In genomic region chr1:180154325-180155201, GRCh38 we compare ENCODE assay signal across 8 cellular contexts. TPM values are rescaled to one million over a fixed set of nuclear protein-coding genes. Genes with fewer than 3 reads are reported as not detected.
DNase-seq lines count a peak whose midpoint lies in the region; ATAC-seq and TF ChIP-seq lines count a peak whose summit lies in the region.

Gene QSOX1, plus strand, starts transcription at chr1:180154869. Its CDS starts 39 bp downstream, at chr1:180154908.

- peak within 1 kb of the TSS; percentile 86 for H3K9ac ChIP-seq in HUES64 (ENCODE audit: low read depth, low read length)

- H3K36me3 ChIP-seq in HUES64 (ENCODE audit: insufficient read depth, low read length) (no peaks in the 10 kb centered on the region), mucosa of descending colon (ENCODE audit: low read depth) (no peaks in the 10 kb centered on the region)

- H3K27me3 ChIP-seq in HUES64 (ENCODE audit: insufficient read depth, low read length), result peaks cover 39% of the 10 kb centered on the region

- DNase-seq in DMS 273 (lab: John Stamatoyannopoulos, UW; ENCODE audit: unreplicated experiment) (peak; percentile 95), OCI-M1 (lab: John Stamatoyannopoulos, UW) (peak; percentile 92), activated T-cell treated with anti-CD3 and anti-CD28 coated beads for 4 hours (peak; percentile 78), epithelial cell of esophagus (ENCODE audit: low read depth) (peak; percentile 92), mucosa of descending colon (peak; percentile 91 to 95 (median 94))
- DNase-seq in stimulated activated CD8-positive, alpha-beta memory T cell treated with anti-CD3 and anti-CD28 coated beads, Interleukin-4, amount 100 ng/mL, for 24 hours (ENCODE audit: low read depth), result peak; percentile 77

- H3K27ac ChIP-seq in HUES64 (ENCODE audit: low read depth, low read length), result peak within 1 kb of the TSS; percentile 80

- intact Hi-C loops in mucosa of descending colon (cut with DNase I, micrococcal nuclease), result no loop called here

- peak; percentile 87 for ATAC-seq in GM21447 (IDR thresholded peaks at IDR 0.05; ENCODE audit: unreplicated experiment)
- ATAC-seq in mucosa of descending colon, result peak; percentile 89

- under 1% methylated on average over 104 of the region's 104 CpGs for WGBS in HUES64

- H3K4me3 ChIP-seq in HUES64 (ENCODE audit: low read length) (peak within 1 kb of the TSS; percentile 98), epithelial cell of esophagus (ENCODE audit: low read length) (peak within 1 kb of the TSS; percentile 76), mucosa of descending colon (peak within 1 kb of the TSS; percentile 69)

- H3K4me1 ChIP-seq in HUES64 (ENCODE audit: insufficient read depth, low read length) (peaks cover 4% of the 10 kb centered on the region; the same call in 1 of the 2 replicates), mucosa of descending colon (ENCODE audit: low read depth) (peaks cover 42% of the 10 kb centered on the region)

- H3K9me3 ChIP-seq in HUES64 (ENCODE audit: insufficient read depth, low read depth, low read length), result no peaks in the 10 kb centered on the region
- no peaks in the 10 kb centered on the region for H3K9me3 ChIP-seq in mucosa of descending colon

- TF ChIP-seq CTCF in epithelial cell of esophagus (IDR thresholded peaks at IDR 0.05; ENCODE audit: insufficient read depth, low read depth, low read length, missing control alignments) (no peak), mucosa of descending colon (IDR thresholded peaks at IDR 0.05) (peak; percentile 23)

RNA-seq across cellular contexts. Expression of gene QSOX1, which starts in this region (rescaled TPM):
- polyA plus RNA-seq in HUES64 (2013, experiment 1 of 2), result 51.5 TPM
- 47.9 TPM for polyA plus RNA-seq in HUES64 (2013, experiment 2 of 2)
- total RNA-seq in mucosa of descending colon, result 100 to 1,000 TPM in 2 of 3 donors, 10 to 100 TPM in 1; 96.4 to 260 (median 185) TPM

Comparison
In these comparisons a context has a peak if more than half of its experiments do, and no peak if none do; other contexts are left out.
1. Peak in every context shown above with its lines: DNase-seq, ATAC-seq, H3K4me3 ChIP-seq and H3K27ac ChIP-seq.